20 cellular contexts compared by ENCODE assay signal in the genomic region with DNA sequence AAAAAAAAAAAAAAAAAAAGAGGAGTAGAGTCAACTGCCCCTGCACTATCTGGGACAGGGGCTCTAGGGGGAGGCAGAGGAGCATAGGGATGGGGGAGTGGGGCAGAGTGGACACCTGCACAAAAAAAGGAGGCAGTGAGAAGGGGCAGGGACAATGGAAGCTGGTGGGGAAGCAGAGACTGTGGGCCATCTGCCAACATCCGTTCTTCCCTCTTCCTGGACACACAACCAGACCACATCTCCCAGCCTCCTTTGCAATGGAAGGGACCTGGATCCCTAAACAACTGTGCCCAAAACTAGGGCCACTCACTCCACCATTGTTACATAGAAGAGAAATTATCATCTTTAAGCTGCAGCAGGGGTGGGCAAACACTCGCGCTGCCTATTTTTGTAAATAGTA. TPM values are rescaled to one million over a fixed set of nuclear protein-coding genes. Genes with fewer than 3 reads are reported as not detected.
DNase-seq lines count a peak whose midpoint lies in the region; ATAC-seq and TF ChIP-seq lines count a peak whose summit lies in the region.
"Had no signal": no experiment of that assay in that cellular context is flagged by ENCODE, and none has a peak within 500 bp of the region (broad histone marks: within the 10 kb centered on the region; RNA-seq: fewer than 3 reads in every experiment).

No MANE protein-coding gene starts in this region.

- H3K4me1 ChIP-seq in breast epithelium (peaks cover 0 to 4% of the 10 kb centered on the region in 2 donors), lower lobe of right lung (peaks cover 7% of the 10 kb centered on the region)

- H3K27ac ChIP-seq in breast epithelium (no peak overlapping the region), lower lobe of right lung (no peak overlapping the region)
- H3K27ac ChIP-seq: RWPE1 had no signal

- H3K27me3 Mint-ChIP-seq in MCF 10A (ENCODE audit: insufficient read depth, unreplicated experiment): no peaks in the 10 kb centered on the region

- no peaks in the 10 kb centered on the region for H3K27me3 ChIP-seq in breast epithelium
- H3K27me3 ChIP-seq in lower lobe of right lung (ENCODE audit: low read depth): no peaks in the 10 kb centered on the region
- H3K27me3 ChIP-seq: BE2C had no signal

- DNase-seq in MCF 10A (ENCODE audit: unreplicated experiment): peak; percentile 34
- DNase-seq in breast epithelium (ENCODE audit: low spot score in 2 of 2): no peak
- peak; percentile 30 for DNase-seq in Daoy (ENCODE audit: low read depth)
- DNase-seq in NCI-H69 (lab: John Stamatoyannopoulos, UW): peak; percentile 60
- peak; percentile 10 for DNase-seq in posterior vena cava (ENCODE audit: low spot score)
- no peak for DNase-seq in lower lobe of right lung
- no peak for DNase-seq in activated T-cell treated with anti-CD3 and anti-CD28 coated beads for 4 hours
- DNase-seq in hepatic stellate cell (ENCODE audit: low spot score): no peak
- DNase-seq: BE2C; CD4-positive, CD25-positive, alpha-beta regulatory T cell; DMS79 treated with DMSO at 0.1 percent for 48 hours; KG1; NCI-H1105; NCI-H1694 treated with DMSO at 0.1 percent for 48 hours; NCI-H2081 treated with DMSO at 0.1 percent for 48 hours; NCI-H446; NCI-H526; SIG-M5; SK-N-SH had no signal

- POLR2A ChIA-PET in MCF 10A (lab: Yijun Ruan, JAX): interaction anchor here (0.9 to 24.4 kb wide), 4 partner anchors 11 to 60 kb away, joined by 3 to 423 read pairs (median 28); a partner anchor contains a TSS

- no peak overlapping the region for H3K27ac Mint-ChIP-seq in MCF 10A (ENCODE audit: low read depth, unreplicated experiment)
- H3K27ac Mint-ChIP-seq: CD4-positive, CD25-positive, alpha-beta regulatory T cell had no signal

- TF ChIP-seq POLR2A in breast epithelium (IDR thresholded peaks at IDR 0.05): no peak

- no peak overlapping the region for H3K4me3 ChIP-seq in breast epithelium
- H3K4me3 ChIP-seq in lower lobe of right lung: no peak overlapping the region

- BruUV-seq in MCF 10A (replicated peaks; lab: Mats Ljungman, UMichigan): no TSS peak

- CTCF ChIA-PET in MCF 10A (lab: Yijun Ruan, JAX): interaction anchor here (1.1 to 7.6 kb wide), 3 partner anchors 15 to 124 kb away, joined by 3 to 94 read pairs (median 78); no protein-coding TSS in a partner anchor

- no peak overlapping the region for H3K4me3 Mint-ChIP-seq in MCF 10A (ENCODE audit: unreplicated experiment)
- H3K4me3 Mint-ChIP-seq: CD4-positive, CD25-positive, alpha-beta regulatory T cell had no signal

- H3K36me3 Mint-ChIP-seq in MCF 10A (ENCODE audit: insufficient read depth, unreplicated experiment): no peaks in the 10 kb centered on the region
- H3K36me3 Mint-ChIP-seq: CD4-positive, CD25-positive, alpha-beta regulatory T cell had no signal

- H3K9me3 Mint-ChIP-seq in MCF 10A (ENCODE audit: unreplicated experiment): no peaks in the 10 kb centered on the region

- H3K4me1 Mint-ChIP-seq in MCF 10A (ENCODE audit: insufficient read depth, unreplicated experiment): peaks cover 50% of the 10 kb centered on the region
- H3K4me1 Mint-ChIP-seq: CD4-positive, CD25-positive, alpha-beta regulatory T cell had no signal

- no peak for ATAC-seq in lower lobe of right lung

- H3K9me3 ChIP-seq in breast epithelium (no peaks in the 10 kb centered on the region), lower lobe of right lung (no peaks in the 10 kb centered on the region)
- H3K9me3 ChIP-seq: BE2C, SK-N-SH had no signal

- no peaks in the 10 kb centered on the region for H3K36me3 ChIP-seq in breast epithelium
- no peaks in the 10 kb centered on the region for H3K36me3 ChIP-seq in lower lobe of right lung
- H3K36me3 ChIP-seq: BE2C had no signal

- TF ChIP-seq CTCF in MCF 10A (IDR thresholded peaks at IDR 0.05; ENCODE audit: unreplicated experiment) (no peak), breast epithelium (IDR thresholded peaks at IDR 0.05) (no peak), lower lobe of right lung (IDR thresholded peaks at IDR 0.05) (no peak)

- intact Hi-C loops in MCF 10A (cut with micrococcal nuclease) (no loop called here), breast epithelium (cut with DNase I; ENCODE audit: low total_unique reads) (no loop called here), posterior vena cava (cut with DNase I) (no loop called here), lower lobe of right lung (cut with DNase I) (no loop called here)

RNA-seq across cellular contexts. Expression of a gene that starts 38.4 kb away (rescaled TPM):
- 33.4 and 44.5 TPM in 2 replicates for total RNA-seq in MCF 10A (2022)
- total RNA-seq in breast epithelium: 1 to 10 TPM in 1 of 3 donors, not detected in 2; 1.8 TPM
- total RNA-seq in Daoy (2014; rRNA removed; shearing (Covaris generic)): 97.8 and 151 TPM in 2 replicates
- not detected for total RNA-seq in posterior vena cava
- total RNA-seq in lower lobe of right lung: 0.77 TPM

RNA-seq across cellular contexts. Expression of a gene that starts 58.1 kb away (rescaled TPM):
- 87.0 and 94.1 TPM in 2 replicates for total RNA-seq in MCF 10A (2022)
- total RNA-seq in breast epithelium: 10 to 100 TPM; 16.1 to 21.2 (median 16.3) TPM
- total RNA-seq in Daoy (2014; rRNA removed; shearing (Covaris generic)): 11.3 and 18.2 TPM in 2 replicates
- total RNA-seq in posterior vena cava: 10 to 100 TPM; 20.7 to 25.8 TPM
- 14.8 TPM for total RNA-seq in lower lobe of right lung

Comparison
In these comparisons a context has a peak if more than half of its experiments do, and no peak if none do; other contexts are left out.
1. DNase-seq: peak in MCF 10A (single experiment), Daoy (single experiment), NCI-H69 (single experiment) and posterior vena cava (single experiment); none in breast epithelium (0 of 2), lower lobe of right lung (single experiment), activated T-cell treated with anti-CD3 and anti-CD28 coated beads for 4 hours (single experiment) and hepatic stellate cell (single experiment).
2. RNA of a gene that starts 38.4 kb away (total RNA-seq): 97.8 to 151 TPM in Daoy and 33.4 to 44.5 TPM in MCF 10A; 0.77 TPM in lower lobe of right lung (single experiment), not detected in posterior vena cava and 1.8 TPM in breast epithelium; every median in the first group is over 10 times any median in the second.